Comparison of ENCODE assay signal across 28 cellular contexts in genomic region chr13:93266681-93267080, GRCh38.
"Had no signal": no experiment of that assay in that cellular context is flagged by ENCODE, and none has a peak within 500 bp of the region (broad histone marks: within the 10 kb centered on the region; RNA-seq: fewer than 3 reads in every experiment).

No MANE protein-coding gene starts in this region.

- DNase-seq: colonic mucosa; cortex of kidney; dermis blood vessel endothelial cell; dorsolateral prefrontal cortex; effector CD4-positive, alpha-beta T cell; effector CD8-positive, alpha-beta T cell; effector memory CD4-positive, alpha-beta T cell; effector memory CD8-positive, alpha-beta T cell; endodermal cell; erythroblast; esophagus squamous epithelium; foreskin fibroblast; foreskin keratinocyte; foreskin melanocyte; gastrocnemius medialis; glutamatergic neuron; head of caudate nucleus; heart left ventricle; heart right ventricle had no signal

- H3K36me3 ChIP-seq: colonic mucosa, esophagus muscularis mucosa, esophagus squamous epithelium, gastrocnemius medialis, gastroesophageal sphincter, heart left ventricle, heart right ventricle had no signal

- FAIRE-seq: colon, endometrium, endothelial cell of umbilical vein, frontal cortex had no signal

- H3K4me3 ChIP-seq: colonic mucosa, coronary artery, dorsolateral prefrontal cortex, esophagus muscularis mucosa, esophagus squamous epithelium, gastrocnemius medialis, gastroesophageal sphincter, heart left ventricle, heart right ventricle, hepatocyte had no signal

- H3K9me3 ChIP-seq: colonic mucosa, esophagus muscularis mucosa, esophagus squamous epithelium, gastrocnemius medialis, gastroesophageal sphincter, heart left ventricle, heart right ventricle had no signal

- H3K27ac ChIP-seq: colonic mucosa, coronary artery, dorsolateral prefrontal cortex, epithelial cell of prostate, esophagus muscularis mucosa, esophagus squamous epithelium, foreskin keratinocyte, gastrocnemius medialis, gastroesophageal sphincter, heart left ventricle, heart right ventricle, hepatocyte had no signal
